In genomic region chr2:223882715-223883114, GRCh38 we compare ENCODE assay signal across 19 cellular contexts. TPM values are rescaled to one million over a fixed set of nuclear protein-coding genes. Genes with fewer than 3 reads are reported as not detected.
DNase-seq lines count a peak whose midpoint lies in the region; ATAC-seq lines count a peak whose summit lies in the region.
"Had no signal": no experiment of that assay in that cellular context is flagged by ENCODE, and none has a peak within 500 bp of the region (broad histone marks: within the 10 kb centered on the region; RNA-seq: fewer than 3 reads in every experiment).

No MANE protein-coding gene starts in this region.

- peak overlapping the region; percentile 77 for H3K27ac Mint-ChIP-seq in activated CD4-positive, alpha-beta memory T cell treated with anti-CD3 and anti-CD28 coated beads, Interleukin-2, amount 10 ng/mL, durations not matched to agents 7 days and 5 days
- H3K27ac Mint-ChIP-seq in activated CD4-positive, alpha-beta memory T cell treated with anti-CD3 and anti-CD28 coated beads for 36 hours: no peak overlapping the region
- H3K27ac Mint-ChIP-seq in IgD-negative memory B cell: peak overlapping the region in 2 of 3 donors; percentile 71 to 89
- H3K27ac Mint-ChIP-seq in effector memory CD8-positive, alpha-beta T cell: peak overlapping the region; percentile 83 to 95
- no peak overlapping the region for H3K27ac Mint-ChIP-seq in activated T-cell treated with anti-CD3 and anti-CD28 coated beads, Interleukin-2, amount 50 U/mL, for 72 hours
- H3K27ac Mint-ChIP-seq: HFFc6 had no signal

- no peak for DNase-seq in activated CD4-positive, alpha-beta memory T cell treated with anti-CD3 and anti-CD28 coated beads, Interleukin-2, amount 10 ng/mL, durations not matched to agents 7 days and 5 days
- DNase-seq in activated CD4-positive, alpha-beta memory T cell treated with anti-CD3 and anti-CD28 coated beads for 36 hours: no peak
- no peak for DNase-seq in effector memory CD8-positive, alpha-beta T cell
- no peak for DNase-seq in activated T-cell treated with anti-CD3 and anti-CD28 coated beads, Interleukin-2, amount 50 U/mL, for 72 hours
- no peak for DNase-seq in posterior vena cava (ENCODE audit: low spot score)
- DNase-seq: AML-193; Calu3; CD8-positive, alpha-beta T cell; DMS79 treated with DMSO at 0.1 percent for 48 hours; GF-D8; GOT3; H7; HFFc6 had no signal

- H3K36me3 Mint-ChIP-seq in activated CD4-positive, alpha-beta memory T cell treated with anti-CD3 and anti-CD28 coated beads, Interleukin-2, amount 10 ng/mL, durations not matched to agents 7 days and 5 days (ENCODE audit: low read depth): peaks cover 66% of the 10 kb centered on the region
- peaks cover 52% of the 10 kb centered on the region for H3K36me3 Mint-ChIP-seq in activated CD4-positive, alpha-beta memory T cell treated with anti-CD3 and anti-CD28 coated beads for 36 hours
- H3K36me3 Mint-ChIP-seq in IgD-negative memory B cell: peaks cover 2% of the 10 kb centered on the region
- peaks cover 70% of the 10 kb centered on the region for H3K36me3 Mint-ChIP-seq in effector memory CD8-positive, alpha-beta T cell (ENCODE audit: insufficient read depth)
- peaks cover 8 to 35% of the 10 kb centered on the region in 2 donors for H3K36me3 Mint-ChIP-seq in activated T-cell treated with anti-CD3 and anti-CD28 coated beads, Interleukin-2, amount 50 U/mL, for 72 hours (ENCODE audit: insufficient read depth in 2 of 2)

- CTCF ChIA-PET in activated CD4-positive, alpha-beta memory T cell treated with anti-CD3 and anti-CD28 coated beads, Interleukin-2, amount 10 ng/mL, durations not matched to agents 7 days and 5 days (lab: Charles Lee): no interaction called here
- CTCF ChIA-PET in activated CD4-positive, alpha-beta memory T cell treated with anti-CD3 and anti-CD28 coated beads for 36 hours (lab: Charles Lee): no interaction called here

- ATAC-seq in effector memory CD8-positive, alpha-beta T cell (replicated peaks): no peak
- ATAC-seq in activated T-cell treated with anti-CD3 and anti-CD28 coated beads, Interleukin-2, amount 50 U/mL, for 72 hours (replicated peaks in 1 of 2): no peak
- no peak for ATAC-seq in HG02852 (IDR thresholded peaks at IDR 0.05; ENCODE audit: unreplicated experiment)
- ATAC-seq: A549, HCT116, K562 had no signal

- no peaks in the 10 kb centered on the region for H3K27me3 Mint-ChIP-seq in activated CD4-positive, alpha-beta memory T cell treated with anti-CD3 and anti-CD28 coated beads, Interleukin-2, amount 10 ng/mL, durations not matched to agents 7 days and 5 days
- H3K27me3 Mint-ChIP-seq in activated CD4-positive, alpha-beta memory T cell treated with anti-CD3 and anti-CD28 coated beads for 36 hours: no peaks in the 10 kb centered on the region
- no peaks in the 10 kb centered on the region for H3K27me3 Mint-ChIP-seq in IgD-negative memory B cell
- no peaks in the 10 kb centered on the region for H3K27me3 Mint-ChIP-seq in effector memory CD8-positive, alpha-beta T cell
- no peaks in the 10 kb centered on the region for H3K27me3 Mint-ChIP-seq in activated T-cell treated with anti-CD3 and anti-CD28 coated beads, Interleukin-2, amount 50 U/mL, for 72 hours (ENCODE audit: low read depth)

- no peaks in the 10 kb centered on the region for H3K9me3 Mint-ChIP-seq in activated CD4-positive, alpha-beta memory T cell treated with anti-CD3 and anti-CD28 coated beads, Interleukin-2, amount 10 ng/mL, durations not matched to agents 7 days and 5 days
- no peaks in the 10 kb centered on the region for H3K9me3 Mint-ChIP-seq in activated CD4-positive, alpha-beta memory T cell treated with anti-CD3 and anti-CD28 coated beads for 36 hours
- no peaks in the 10 kb centered on the region for H3K9me3 Mint-ChIP-seq in IgD-negative memory B cell
- H3K9me3 Mint-ChIP-seq in effector memory CD8-positive, alpha-beta T cell: no peaks in the 10 kb centered on the region
- H3K9me3 Mint-ChIP-seq in activated T-cell treated with anti-CD3 and anti-CD28 coated beads, Interleukin-2, amount 50 U/mL, for 72 hours: no peaks in the 10 kb centered on the region
- H3K9me3 Mint-ChIP-seq: CD14-positive monocyte; CD8-positive, alpha-beta T cell; HFFc6 had no signal

- no peak overlapping the region for H3K4me3 Mint-ChIP-seq in activated CD4-positive, alpha-beta memory T cell treated with anti-CD3 and anti-CD28 coated beads, Interleukin-2, amount 10 ng/mL, durations not matched to agents 7 days and 5 days
- H3K4me3 Mint-ChIP-seq in activated CD4-positive, alpha-beta memory T cell treated with anti-CD3 and anti-CD28 coated beads for 36 hours: no peak overlapping the region
- peak overlapping the region in 1 of 4 donors; percentile 96 for H3K4me3 Mint-ChIP-seq in IgD-negative memory B cell
- peak overlapping the region in 1 of 2 donors; percentile 67 for H3K4me3 Mint-ChIP-seq in effector memory CD8-positive, alpha-beta T cell
- no peak overlapping the region for H3K4me3 Mint-ChIP-seq in activated T-cell treated with anti-CD3 and anti-CD28 coated beads, Interleukin-2, amount 50 U/mL, for 72 hours
- H3K4me3 Mint-ChIP-seq: CD14-positive monocyte, HFFc6 had no signal

- intact Hi-C loops in activated CD4-positive, alpha-beta memory T cell treated with anti-CD3 and anti-CD28 coated beads for 36 hours (cut with micrococcal nuclease): loop anchor here (1.0 kb wide), 1 partner anchor 59 kb away; no protein-coding TSS in a partner anchor
- intact Hi-C loops in posterior vena cava (cut with DNase I): no loop called here

- POLR2A ChIA-PET in activated CD4-positive, alpha-beta memory T cell treated with anti-CD3 and anti-CD28 coated beads, Interleukin-2, amount 10 ng/mL, durations not matched to agents 7 days and 5 days (lab: Charles Lee): interaction anchor here (1.1 to 1.8 kb wide), 3 partner anchors 13 to 59 kb away, joined by 3 to 4 read pairs (median 3); no protein-coding TSS in a partner anchor
- POLR2A ChIA-PET in activated CD4-positive, alpha-beta memory T cell treated with anti-CD3 and anti-CD28 coated beads for 36 hours (lab: Charles Lee): no interaction called here

- peaks cover 23% of the 10 kb centered on the region for H3K4me1 Mint-ChIP-seq in activated CD4-positive, alpha-beta memory T cell treated with anti-CD3 and anti-CD28 coated beads, Interleukin-2, amount 10 ng/mL, durations not matched to agents 7 days and 5 days
- H3K4me1 Mint-ChIP-seq in activated CD4-positive, alpha-beta memory T cell treated with anti-CD3 and anti-CD28 coated beads for 36 hours (ENCODE audit: low read depth): peaks cover 13% of the 10 kb centered on the region
- H3K4me1 Mint-ChIP-seq in IgD-negative memory B cell: peaks cover 15 to 27% (median 23%) of the 10 kb centered on the region in 3 donors
- peaks cover 3 to 8% of the 10 kb centered on the region in 2 donors for H3K4me1 Mint-ChIP-seq in effector memory CD8-positive, alpha-beta T cell (ENCODE audit: low read depth in 2 of 2)
- peaks cover 12% of the 10 kb centered on the region for H3K4me1 Mint-ChIP-seq in activated T-cell treated with anti-CD3 and anti-CD28 coated beads, Interleukin-2, amount 50 U/mL, for 72 hours (ENCODE audit: low read depth)

RNA-seq across cellular contexts. Expression of gene AP1S3, which starts 45.3 kb away (rescaled TPM):
- total RNA-seq in activated CD4-positive, alpha-beta memory T cell treated with anti-CD3 and anti-CD28 coated beads, Interleukin-2, amount 10 ng/mL, durations not matched to agents 7 days and 5 days: 1 to 10 TPM; 6.4 to 6.9 TPM
- 10 to 100 TPM; 10.1 to 12.1 TPM for total RNA-seq in activated CD4-positive, alpha-beta memory T cell treated with anti-CD3 and anti-CD28 coated beads for 36 hours
- polyA plus RNA-seq in IgD-negative memory B cell: 23.0 TPM
- total RNA-seq in activated T-cell treated with anti-CD3 and anti-CD28 coated beads, Interleukin-2, amount 50 U/mL, for 72 hours: 1 to 10 TPM; 5.2 to 5.6 TPM
- 1 to 10 TPM; 1.2 to 1.5 TPM for total RNA-seq in posterior vena cava

Comparison
In these comparisons a context has a peak if more than half of its experiments do, and no peak if none do; other contexts are left out.
1. H3K27ac Mint-ChIP-seq: peak in activated CD4-positive, alpha-beta memory T cell treated with anti-CD3 and anti-CD28 coated beads, Interleukin-2, amount 10 ng/mL, durations not matched to agents 7 days and 5 days (single experiment), IgD-negative memory B cell (2 of 3) and effector memory CD8-positive, alpha-beta T cell (2 of 2); none in activated CD4-positive, alpha-beta memory T cell treated with anti-CD3 and anti-CD28 coated beads for 36 hours (single experiment) and activated T-cell treated with anti-CD3 and anti-CD28 coated beads, Interleukin-2, amount 50 U/mL, for 72 hours (single experiment).